Comparison of ENCODE assay signal across 1 cellular context in genomic region chr19:10724573-10725071, GRCh38.
TF ChIP-seq lines count a peak whose summit lies in the region.

No MANE protein-coding gene starts in this region.

TF ChIP-seq in WTC11, 78 proteins besides CTCF, POLR2A, EP300 and RAD21:
- TF ChIP-seq STAT6 (CRISPR knock-in tag; conservative IDR thresholded peaks at IDR 0.05; ENCODE audit: low read depth) (no peak), ESRRA (CRISPR knock-in tag; IDR thresholded peaks at IDR 0.05; ENCODE audit: borderline replicate concordance) (no peak), ZNF232 (CRISPR knock-in tag; IDR thresholded peaks at IDR 0.05) (no peak), PRRX2 (CRISPR knock-in tag; IDR thresholded peaks at IDR 0.05) (no peak), TEAD1 (CRISPR knock-in tag; IDR thresholded peaks at IDR 0.05) (no peak), MYBL2 (CRISPR knock-in tag; IDR thresholded peaks at IDR 0.05) (no peak)
- TF ChIP-seq, protein P1, sequence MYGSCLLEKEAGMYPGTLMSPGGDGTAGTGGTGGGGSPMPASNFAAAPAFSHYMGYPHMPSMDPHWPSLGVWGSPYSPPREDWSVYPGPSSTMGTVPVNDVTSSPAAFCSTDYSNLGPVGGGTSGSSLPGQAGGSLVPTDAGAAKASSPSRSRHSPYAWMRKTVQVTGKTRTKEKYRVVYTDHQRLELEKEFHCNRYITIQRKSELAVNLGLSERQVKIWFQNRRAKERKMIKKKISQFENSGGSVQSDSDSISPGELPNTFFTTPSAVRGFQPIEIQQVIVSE (CRISPR knock-in tag; IDR thresholded peaks at IDR 0.05; ENCODE audit: borderline replicate concordance): no peak
